22 cellular contexts compared by ENCODE assay signal in the genomic region with DNA sequence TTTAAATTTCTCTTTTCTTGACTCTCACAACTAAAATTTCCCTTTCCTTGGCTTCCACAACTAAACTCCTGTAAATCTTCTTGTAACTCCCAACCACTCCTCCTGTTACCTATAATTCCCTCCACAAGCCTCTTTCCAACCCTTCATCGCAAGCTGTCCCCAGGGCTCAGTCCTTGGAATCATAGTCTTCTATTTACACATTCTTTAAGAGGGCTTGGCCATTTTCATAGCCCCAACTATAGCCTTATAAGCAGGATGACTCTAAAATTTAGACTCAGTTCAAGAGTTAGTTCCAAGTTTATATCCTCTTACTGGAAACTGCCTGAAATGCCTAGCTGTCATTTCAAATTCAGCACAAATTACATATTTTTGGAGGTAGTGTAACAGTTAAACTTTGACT. TPM values are rescaled to one million over a fixed set of nuclear protein-coding genes. Genes with fewer than 3 reads are reported as not detected.
DNase-seq lines count a peak whose midpoint lies in the region; ATAC-seq and TF ChIP-seq lines count a peak whose summit lies in the region.
"Had no signal": no experiment of that assay in that cellular context is flagged by ENCODE, and none has a peak within 500 bp of the region (broad histone marks: within the 10 kb centered on the region; RNA-seq: fewer than 3 reads in every experiment).

No MANE protein-coding gene starts in this region.

- peak overlapping the region; percentile 62 for H3K27ac Mint-ChIP-seq in activated CD4-positive, alpha-beta T cell treated with anti-CD3 and anti-CD28 coated beads, Interleukin-2, amount 10 ng/mL, durations not matched to agents 7 days and 5 days
- H3K27ac Mint-ChIP-seq in HFFc6, result peak overlapping the region; percentile 27
- peak overlapping the region; percentile 15 for H3K27ac Mint-ChIP-seq in dendritic cell treated with granulocyte-macrophage colony-stimulating factor and Interleukin-4, amounts not matched to agents 40 ng/mL and 50 ng/mL, for 4 days
- H3K27ac Mint-ChIP-seq in stimulated activated memory B cell treated with anti-CD40 and anti-IgM and Interleukin-4, amounts not matched to agents 10 μg/mL and 1 μg/mL and 100 μg/mL, for 72 hours, result no peak overlapping the region
- H3K27ac Mint-ChIP-seq: activated naive CD4-positive, alpha-beta T cell treated with anti-CD3 and anti-CD28 coated beads, Interleukin-2, amount 10 ng/mL, durations not matched to agents 7 days and 5 days had no signal

- no peaks in the 10 kb centered on the region for H3K27me3 ChIP-seq in psoas muscle (ENCODE audit: insufficient read depth in 3 of 3, low read length in 2 of 3)
- H3K27me3 ChIP-seq: esophagus muscularis mucosa, neutrophil, uterus had no signal

- peaks cover 40% of the 10 kb centered on the region for H3K36me3 Mint-ChIP-seq in activated CD4-positive, alpha-beta T cell treated with anti-CD3 and anti-CD28 coated beads, Interleukin-2, amount 10 ng/mL, durations not matched to agents 7 days and 5 days (ENCODE audit: low read depth)
- H3K36me3 Mint-ChIP-seq in HFFc6 (ENCODE audit: low read depth), result peaks cover 11% of the 10 kb centered on the region
- H3K36me3 Mint-ChIP-seq in dendritic cell treated with granulocyte-macrophage colony-stimulating factor and Interleukin-4, amounts not matched to agents 40 ng/mL and 50 ng/mL, for 4 days (ENCODE audit: low read depth), result peaks cover 7% of the 10 kb centered on the region
- H3K36me3 Mint-ChIP-seq in stimulated activated memory B cell treated with anti-CD40 and anti-IgM and Interleukin-4, amounts not matched to agents 10 μg/mL and 1 μg/mL and 100 μg/mL, for 72 hours, result peaks cover 23% of the 10 kb centered on the region

- H3K36me3 ChIP-seq in psoas muscle (ENCODE audit: insufficient read depth in 1 of 2, low read depth in 1 of 2), result no peaks in the 10 kb centered on the region
- H3K36me3 ChIP-seq: esophagus muscularis mucosa, neutrophil, uterus had no signal

- no peaks in the 10 kb centered on the region for H3K9me3 ChIP-seq in psoas muscle
- H3K9me3 ChIP-seq: esophagus muscularis mucosa, neutrophil, uterus had no signal

- intact Hi-C loops in dendritic cell treated with granulocyte-macrophage colony-stimulating factor and Interleukin-4, amounts not matched to agents 40 ng/mL and 50 ng/mL, for 4 days (cut with micrococcal nuclease), result no loop called here
- intact Hi-C loops in psoas muscle (cut with DNase I), result no loop called here

- peaks cover 50% of the 10 kb centered on the region for H3K4me1 ChIP-seq in psoas muscle
- H3K4me1 ChIP-seq: uterus had no signal

- POLR2A ChIA-PET in activated CD4-positive, alpha-beta T cell treated with anti-CD3 and anti-CD28 coated beads, Interleukin-2, amount 10 ng/mL, durations not matched to agents 7 days and 5 days (lab: Charles Lee), result interaction anchor here (0.6 to 1.0 kb wide), 2 partner anchors 11 to 18 kb away, joined by 3 read pairs; no protein-coding TSS in a partner anchor

- no peaks in the 10 kb centered on the region for H3K9me3 Mint-ChIP-seq in activated CD4-positive, alpha-beta T cell treated with anti-CD3 and anti-CD28 coated beads, Interleukin-2, amount 10 ng/mL, durations not matched to agents 7 days and 5 days
- H3K9me3 Mint-ChIP-seq in HFFc6, result no peaks in the 10 kb centered on the region
- H3K9me3 Mint-ChIP-seq in dendritic cell treated with granulocyte-macrophage colony-stimulating factor and Interleukin-4, amounts not matched to agents 40 ng/mL and 50 ng/mL, for 4 days, result no peaks in the 10 kb centered on the region
- H3K9me3 Mint-ChIP-seq in stimulated activated memory B cell treated with anti-CD40 and anti-IgM and Interleukin-4, amounts not matched to agents 10 μg/mL and 1 μg/mL and 100 μg/mL, for 72 hours, result no peaks in the 10 kb centered on the region
- H3K9me3 Mint-ChIP-seq: activated naive CD4-positive, alpha-beta T cell treated with anti-CD3 and anti-CD28 coated beads, Interleukin-2, amount 10 ng/mL, durations not matched to agents 7 days and 5 days; T-cell had no signal

- CTCF ChIA-PET in activated CD4-positive, alpha-beta T cell treated with anti-CD3 and anti-CD28 coated beads, Interleukin-2, amount 10 ng/mL, durations not matched to agents 7 days and 5 days (lab: Charles Lee), result interaction anchor here (1.2 kb wide), 1 partner anchor 10 kb away, joined by 5 read pairs; no protein-coding TSS in a partner anchor

- H3K27me3 Mint-ChIP-seq in activated CD4-positive, alpha-beta T cell treated with anti-CD3 and anti-CD28 coated beads, Interleukin-2, amount 10 ng/mL, durations not matched to agents 7 days and 5 days, result no peaks in the 10 kb centered on the region
- no peaks in the 10 kb centered on the region for H3K27me3 Mint-ChIP-seq in HFFc6 (ENCODE audit: insufficient read depth)
- H3K27me3 Mint-ChIP-seq in dendritic cell treated with granulocyte-macrophage colony-stimulating factor and Interleukin-4, amounts not matched to agents 40 ng/mL and 50 ng/mL, for 4 days, result no peaks in the 10 kb centered on the region
- no peaks in the 10 kb centered on the region for H3K27me3 Mint-ChIP-seq in stimulated activated memory B cell treated with anti-CD40 and anti-IgM and Interleukin-4, amounts not matched to agents 10 μg/mL and 1 μg/mL and 100 μg/mL, for 72 hours
- H3K27me3 Mint-ChIP-seq: activated naive CD4-positive, alpha-beta T cell treated with anti-CD3 and anti-CD28 coated beads, Interleukin-2, amount 10 ng/mL, durations not matched to agents 7 days and 5 days; T-cell had no signal

- WGBS in psoas muscle, 3 donors, result 37 to 91% (median 63%) methylated on average over 1 of the region's 1 CpG

- no peak for DNase-seq in activated CD4-positive, alpha-beta T cell treated with anti-CD3 and anti-CD28 coated beads, Interleukin-2, amount 10 ng/mL, durations not matched to agents 7 days and 5 days
- no peak for DNase-seq in activated CD4-positive, alpha-beta T cell treated with anti-CD3 and anti-CD28 coated beads for 4 hours
- DNase-seq in HFFc6 (no peak), psoas muscle (no peak), kidney glomerular epithelial cell (lab: John Stamatoyannopoulos, UW) (no peak)
- DNase-seq in stimulated activated naive CD4-positive, alpha-beta T cell (lab: John Stamatoyannopoulos, UW), result no peak
- DNase-seq: activated CD4-positive, alpha-beta T cell treated with anti-CD3 and anti-CD28 coated beads, Interleukin-2, amount 50 U/mL, for 48 hours; activated naive CD4-positive, alpha-beta T cell treated with anti-CD3 and anti-CD28 coated beads, Interleukin-2, amount 10 ng/mL, durations not matched to agents 7 days and 5 days; C1 segment of cervical spinal cord; effector CD8-positive, alpha-beta T cell; GM23248; left cardiac atrium; NCI-H1694 treated with DMSO at 0.1 percent for 48 hours; NCI-H748 treated with DMSO at 0.1 percent for 48 hours; SHP77; T-cell; uterus had no signal

- peak overlapping the region; percentile 75 for H3K27ac ChIP-seq in psoas muscle
- H3K27ac ChIP-seq: esophagus muscularis mucosa, GM23248, neutrophil, uterus had no signal

- no peak for TF ChIP-seq CTCF in HFFc6 (IDR thresholded peaks at IDR 0.05)
- no peak for TF ChIP-seq CTCF in psoas muscle (IDR thresholded peaks at IDR 0.05)

- peaks cover 59% of the 10 kb centered on the region for H3K4me1 Mint-ChIP-seq in activated CD4-positive, alpha-beta T cell treated with anti-CD3 and anti-CD28 coated beads, Interleukin-2, amount 10 ng/mL, durations not matched to agents 7 days and 5 days
- H3K4me1 Mint-ChIP-seq in HFFc6 (ENCODE audit: low read depth), result peaks cover 42% of the 10 kb centered on the region
- peaks cover 76% of the 10 kb centered on the region for H3K4me1 Mint-ChIP-seq in dendritic cell treated with granulocyte-macrophage colony-stimulating factor and Interleukin-4, amounts not matched to agents 40 ng/mL and 50 ng/mL, for 4 days (ENCODE audit: low read depth)
- H3K4me1 Mint-ChIP-seq in stimulated activated memory B cell treated with anti-CD40 and anti-IgM and Interleukin-4, amounts not matched to agents 10 μg/mL and 1 μg/mL and 100 μg/mL, for 72 hours, result peaks cover 83% of the 10 kb centered on the region

- no peak overlapping the region for H3K4me3 Mint-ChIP-seq in activated CD4-positive, alpha-beta T cell treated with anti-CD3 and anti-CD28 coated beads, Interleukin-2, amount 10 ng/mL, durations not matched to agents 7 days and 5 days
- H3K4me3 Mint-ChIP-seq in HFFc6, result no peak overlapping the region
- H3K4me3 Mint-ChIP-seq in dendritic cell treated with granulocyte-macrophage colony-stimulating factor and Interleukin-4, amounts not matched to agents 40 ng/mL and 50 ng/mL, for 4 days, result no peak overlapping the region
- no peak overlapping the region for H3K4me3 Mint-ChIP-seq in stimulated activated memory B cell treated with anti-CD40 and anti-IgM and Interleukin-4, amounts not matched to agents 10 μg/mL and 1 μg/mL and 100 μg/mL, for 72 hours
- H3K4me3 Mint-ChIP-seq: activated naive CD4-positive, alpha-beta T cell treated with anti-CD3 and anti-CD28 coated beads, Interleukin-2, amount 10 ng/mL, durations not matched to agents 7 days and 5 days had no signal

- no peak for ATAC-seq in psoas muscle
- no peak for ATAC-seq in stimulated activated memory B cell treated with anti-CD40 and anti-IgM and Interleukin-4, amounts not matched to agents 10 μg/mL and 1 μg/mL and 100 μg/mL, for 72 hours
- ATAC-seq: K562, left cardiac atrium, T-cell had no signal

- H3K4me3 ChIP-seq in psoas muscle, result no peak overlapping the region
- H3K4me3 ChIP-seq: esophagus muscularis mucosa, GM23248, K562, uterus had no signal

RNA-seq across cellular contexts. Expression of gene GLG1, which starts 23.9 kb away (rescaled TPM):
- 100 to 1,000 TPM; 151 to 157 TPM for total RNA-seq in activated CD4-positive, alpha-beta T cell treated with anti-CD3 and anti-CD28 coated beads, Interleukin-2, amount 10 ng/mL, durations not matched to agents 7 days and 5 days
- 100 to 1,000 TPM; 149 to 167 (median 161) TPM for total RNA-seq in HFFc6 (2021; fragmentation: NEBNext Ultra II Directional; extraction: Animal tissue kit (Norgen Biotek cat#: 25700))
- total RNA-seq in psoas muscle, result 100 to 1,000 TPM in 1 of 4 donors, 10 to 100 TPM in 3; 60.1 to 107 (median 76.5) TPM
- 10 to 100 TPM; 19.7 to 57.6 (median 24.6) TPM for polyA plus RNA-seq in psoas muscle
